In the genomic region with DNA sequence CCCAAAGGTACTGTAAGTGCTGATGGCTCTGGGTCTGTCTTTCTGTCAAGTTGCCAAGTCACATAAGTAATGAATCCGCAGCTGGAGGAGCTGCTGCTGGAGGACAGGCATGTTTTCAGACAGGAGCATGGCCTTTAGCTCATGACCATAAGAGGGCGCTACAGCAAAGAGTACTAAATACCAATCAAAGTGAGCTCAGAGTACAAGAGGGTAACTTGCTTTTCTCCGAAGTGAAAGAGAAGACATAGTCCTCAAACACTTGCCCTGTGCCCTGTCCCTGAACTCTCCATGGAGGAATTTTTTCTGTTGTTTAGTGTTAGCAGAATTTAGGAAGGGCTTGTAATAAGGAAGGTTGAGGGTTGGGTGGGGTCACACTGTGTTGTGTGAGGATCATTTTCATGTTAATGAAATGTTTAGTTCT, we compare ENCODE assay signal across 8 cellular contexts. TPM values are rescaled to one million over a fixed set of nuclear protein-coding genes. Genes with fewer than 3 reads are reported as not detected.
DNase-seq lines count a peak whose midpoint lies in the region; TF ChIP-seq lines count a peak whose summit lies in the region.

No MANE protein-coding gene starts in this region.

- no peaks in the 10 kb centered on the region for H3K9me3 Mint-ChIP-seq in T-helper 1 cell treated with Interleukin-12 subunit alpha and Interleukin-12 subunit beta and Interleukin-4 antibody, amounts not matched to agents 30 μg/mL and 1 μg/mL, for 36 hours
- H3K9me3 Mint-ChIP-seq in endodermal cell = no peaks in the 10 kb centered on the region

- no peak overlapping the region for H3K27ac ChIP-seq in endodermal cell (ENCODE audit: low read depth, low read length)
- H3K27ac ChIP-seq in muscle layer of colon (ENCODE audit: low read depth, low read length) = peak overlapping the region; percentile 71
- H3K27ac ChIP-seq in transverse colon = peak overlapping the region; percentile 69 to 87 (median 77)

- 40 to 100% methylated on average over 1 to 3 of the region's 3 CpGs for WGBS in endodermal cell (ENCODE audit: insufficient coverage in 1 of 2, insufficient read length in 1 of 2), 2 experiments
- WGBS in transverse colon (ENCODE audit: low coverage in 1 of 2), 2 donors = 26% methylated on average over 3 of the region's 3 CpGs; no CpG with 5 or more reads in 1 of the 2 donors

- intact Hi-C loops in transverse colon (cut with DNase I; ENCODE audit: low total_unique reads) = no loop called here

- no peak for TF ChIP-seq EP300 in transverse colon (IDR thresholded peaks at IDR 0.05; ENCODE audit: low read depth)

- H3K36me3 ChIP-seq in endodermal cell (ENCODE audit: control insufficient read depth, insufficient read depth, low read length) = peaks cover 99% of the 10 kb centered on the region
- peaks cover 50% of the 10 kb centered on the region for H3K36me3 ChIP-seq in muscle layer of colon (ENCODE audit: insufficient read depth, low read length)
- H3K36me3 ChIP-seq in transverse colon = peaks cover 0 to 41% (median 20%) of the 10 kb centered on the region in 4 donors

- H3K36me3 Mint-ChIP-seq in T-helper 1 cell treated with Interleukin-12 subunit alpha and Interleukin-12 subunit beta and Interleukin-4 antibody, amounts not matched to agents 30 μg/mL and 1 μg/mL, for 36 hours (ENCODE audit: low read depth) = peaks cover 77% of the 10 kb centered on the region
- peaks cover 85% of the 10 kb centered on the region for H3K36me3 Mint-ChIP-seq in endodermal cell (ENCODE audit: low read depth)

- no peaks in the 10 kb centered on the region for H3K27me3 Mint-ChIP-seq in T-helper 1 cell treated with Interleukin-12 subunit alpha and Interleukin-12 subunit beta and Interleukin-4 antibody, amounts not matched to agents 30 μg/mL and 1 μg/mL, for 36 hours (ENCODE audit: low read depth)
- H3K27me3 Mint-ChIP-seq in endodermal cell (ENCODE audit: insufficient read depth) = no peaks in the 10 kb centered on the region

- H3K27me3 ChIP-seq in endodermal cell (ENCODE audit: control insufficient read depth, insufficient read depth, low read length, poor library complexity, severe bottlenecking) = no peaks in the 10 kb centered on the region
- no peaks in the 10 kb centered on the region for H3K27me3 ChIP-seq in muscle layer of colon (ENCODE audit: control insufficient read depth in 1 of 2, insufficient read depth in 2 of 2, low read length in 2 of 2)
- H3K27me3 ChIP-seq in transverse colon = no peaks in the 10 kb centered on the region

- no peaks in the 10 kb centered on the region for H3K4me1 ChIP-seq in endodermal cell (ENCODE audit: control insufficient read depth, insufficient read depth, low read length)
- H3K4me1 ChIP-seq in muscle layer of colon (ENCODE audit: insufficient read depth, low read length) = peaks cover 48% of the 10 kb centered on the region
- peaks cover 29 to 43% (median 36%) of the 10 kb centered on the region in 4 donors for H3K4me1 ChIP-seq in transverse colon

- peak; percentile 40 to 48 for DNase-seq in NCI-H2081 (lab: John Stamatoyannopoulos, UW)
- DNase-seq in NCI-H2081 treated with DMSO at 0.1 percent for 48 hours (lab: John Stamatoyannopoulos, UW) = no peak
- peak; percentile 79 to 88 for DNase-seq in Kasumi-1 (lab: John Stamatoyannopoulos, UW)
- peak; percentile 90 for DNase-seq in endodermal cell
- DNase-seq in transverse colon = peak; percentile 62
- DNase-seq in retina = no peak

- H3K4me3 Mint-ChIP-seq in T-helper 1 cell treated with Interleukin-12 subunit alpha and Interleukin-12 subunit beta and Interleukin-4 antibody, amounts not matched to agents 30 μg/mL and 1 μg/mL, for 36 hours = no peak overlapping the region
- no peak overlapping the region for H3K4me3 Mint-ChIP-seq in endodermal cell

- in situ Hi-C loops in transverse colon (cut with MboI; ENCODE audit: low pct_ligation_motif_present in 1 of 4, low pct_unique_long_range_greater_than_20kb in 1 of 4, low sequenced_read_pairs in 3 of 4) = no loop called here

- H3K9me3 ChIP-seq in endodermal cell (ENCODE audit: control insufficient read depth, low read length) (no peaks in the 10 kb centered on the region), muscle layer of colon (ENCODE audit: low read length) (no peaks in the 10 kb centered on the region), transverse colon (no peaks in the 10 kb centered on the region)

- H3K4me3 ChIP-seq in endodermal cell (ENCODE audit: low read length) (no peak overlapping the region), muscle layer of colon (ENCODE audit: low read depth in 1 of 2, low read length in 2 of 2) (no peak overlapping the region), transverse colon (no peak overlapping the region)

- H3K9ac ChIP-seq in endodermal cell (ENCODE audit: extremely low read depth, low read length, poor library complexity, severe bottlenecking) = no peak overlapping the region
- H3K9ac ChIP-seq in muscle layer of colon (ENCODE audit: low read length) = no peak overlapping the region

- no peak for TF ChIP-seq POLR2A in transverse colon (IDR thresholded peaks at IDR 0.05)

- peak overlapping the region; percentile 73 for H3K27ac Mint-ChIP-seq in T-helper 1 cell treated with Interleukin-12 subunit alpha and Interleukin-12 subunit beta and Interleukin-4 antibody, amounts not matched to agents 30 μg/mL and 1 μg/mL, for 36 hours
- peak overlapping the region; percentile 44 for H3K27ac Mint-ChIP-seq in endodermal cell

- peak; percentile 93 for TF ChIP-seq CTCF in endodermal cell (conservative IDR thresholded peaks at IDR 0.05)
- TF ChIP-seq CTCF in transverse colon (IDR thresholded peaks at IDR 0.05) = peak; percentile 44 to 63 (median 55)

- H3K4me1 Mint-ChIP-seq in T-helper 1 cell treated with Interleukin-12 subunit alpha and Interleukin-12 subunit beta and Interleukin-4 antibody, amounts not matched to agents 30 μg/mL and 1 μg/mL, for 36 hours (ENCODE audit: low read depth) = peaks cover 20% of the 10 kb centered on the region
- peaks cover 1% of the 10 kb centered on the region for H3K4me1 Mint-ChIP-seq in endodermal cell

RNA-seq across cellular contexts. Expression of a gene that starts 58.0 kb away (rescaled TPM):
- 1 to 10 TPM; 1.4 to 2.1 TPM for total RNA-seq in endodermal cell
- polyA plus RNA-seq in endodermal cell (2013, experiment 1 of 2) = 0.68 TPM
- polyA plus RNA-seq in endodermal cell (2013, experiment 2 of 2) = 0.70 TPM
- 1 to 10 TPM; 1.5 to 8.2 (median 3.4) TPM for total RNA-seq in transverse colon

Comparison
In these comparisons a context has a peak if more than half of its experiments do, and no peak if none do; other contexts are left out.
1. DNase-seq: peak in NCI-H2081 (2 of 2), Kasumi-1 (2 of 2), endodermal cell (single experiment) and transverse colon (single experiment); none in NCI-H2081 treated with DMSO at 0.1 percent for 48 hours (single experiment) and retina (single experiment).